Comparison of ENCODE assay signal across 8 cellular contexts in genomic region chr7:125746510-125746909, GRCh38.
"Had no signal": no experiment of that assay in that cellular context is flagged by ENCODE, and none has a peak within 500 bp of the region (broad histone marks: within the 10 kb centered on the region; RNA-seq: fewer than 3 reads in every experiment).

No MANE protein-coding gene starts in this region.

- ATAC-seq: GM12878 had no signal

- FAIRE-seq: G401.6, GM12878, GM12891, GM12892, GM18507, GM19239 had no signal

- DNase-seq: GDM1, GF-D8 had no signal

- H3K4me3 ChIP-seq: GM12878 had no signal
